In genomic region chr6:129309154-129309553, GRCh38 we compare ENCODE assay signal across 29 cellular contexts.
"Had no signal": no experiment of that assay in that cellular context is flagged by ENCODE, and none has a peak within 500 bp of the region (broad histone marks: within the 10 kb centered on the region; RNA-seq: fewer than 3 reads in every experiment).

No MANE protein-coding gene starts in this region.

- ATAC-seq: activated CD8-positive, alpha-beta T cell treated with anti-CD3 and anti-CD28 coated beads for 36 hours; body of pancreas had no signal

- H3K9me3 Mint-ChIP-seq: activated CD4-positive, alpha-beta T cell treated with anti-CD3 and anti-CD28 coated beads, Interleukin-2, amount 10 ng/mL, durations not matched to agents 24 days and 14 days; activated CD8-positive, alpha-beta T cell treated with anti-CD3 and anti-CD28 coated beads for 36 hours; activated naive CD4-positive, alpha-beta T cell treated with anti-CD3 and anti-CD28 coated beads, Interleukin-2, amount 50 U/mL, for 24 hours; activated naive CD8-positive, alpha-beta T cell treated with anti-CD3 and anti-CD28 coated beads, Interleukin-2, amount 10 ng/mL, durations not matched to agents 7 days and 5 days; activated T-helper 2 cell treated with anti-CD3 and anti-CD28 coated beads, Interferon-gamma antibody, Interleukin-2, Interleukin-4, amounts not matched to agents 10 μg/mL and 5 μg/mL and 100 μg/mL, durations not matched to agents 14 hours and 24 hours and 36 hours; T-helper 1 cell treated with Interleukin-12 subunit alpha and Interleukin-12 subunit beta and Interleukin-4 antibody, amounts not matched to agents 30 μg/mL and 1 μg/mL, for 36 hours; T-helper 2 cell treated with Interferon-gamma antibody and Interleukin-4, amounts not matched to agents 5 μg/mL and 100 μg/mL, for 36 hours had no signal

- H3K27ac ChIP-seq: body of pancreas, breast epithelium, SJSA1 had no signal

- H3K9me2 ChIP-seq: SK-N-SH had no signal

- DNase-seq: activated CD4-positive, alpha-beta T cell treated with anti-CD3 and anti-CD28 coated beads, Interleukin-2, amount 10 ng/mL, durations not matched to agents 24 days and 14 days; activated CD4-positive, alpha-beta T cell treated with anti-CD3 and anti-CD28 coated beads, Interleukin-2, amount 50 U/mL, for 4 hours; activated CD8-positive, alpha-beta T cell treated with anti-CD3 and anti-CD28 coated beads for 36 hours; activated gamma-delta T cell; activated naive CD4-positive, alpha-beta T cell treated with Interleukin-2 at 50 U/mL for 16 hours; activated naive CD8-positive, alpha-beta T cell treated with anti-CD3 and anti-CD28 coated beads, Interleukin-2, amount 10 ng/mL, durations not matched to agents 7 days and 5 days; activated T-cell treated with anti-CD3 and anti-CD28 coated beads, Interleukin-2, amount 50 U/mL, for 1 hour; amygdala; body of pancreas; Kasumi-1; KG1; MM.1S; MV-4-11; NCI-H1092; NCI-H1436 treated with DMSO at 0.1 percent for 48 hours; NCI-H1694 treated with DMSO at 0.1 percent for 48 hours; NCI-H2029; NCI-H345; NCI-H524 treated with DMSO at 0.1 percent for 48 hours; NCI-H774; NK-92 treated with Interleukin-12 subunit alpha and Interleukin-12 subunit beta, amount 100 ng/mL, for 24 hours; SHP77; SK-N-SH had no signal

- H3K4me1 ChIP-seq: body of pancreas, breast epithelium, SJSA1 had no signal

- H3K36me3 Mint-ChIP-seq: activated naive CD4-positive, alpha-beta T cell treated with anti-CD3 and anti-CD28 coated beads, Interleukin-2, amount 50 U/mL, for 24 hours; activated naive CD8-positive, alpha-beta T cell treated with anti-CD3 and anti-CD28 coated beads, Interleukin-2, amount 10 ng/mL, durations not matched to agents 7 days and 5 days had no signal

- H3K4me2 ChIP-seq: SK-N-SH had no signal

- H3K27me3 ChIP-seq: body of pancreas, breast epithelium, SJSA1 had no signal

- H3K36me3 ChIP-seq: breast epithelium, SJSA1 had no signal

- H3K9me3 ChIP-seq: body of pancreas, breast epithelium, SJSA1, SK-N-SH had no signal

- H3K4me1 Mint-ChIP-seq: activated CD4-positive, alpha-beta T cell treated with anti-CD3 and anti-CD28 coated beads, Interleukin-2, amount 10 ng/mL, durations not matched to agents 24 days and 14 days; activated naive CD4-positive, alpha-beta T cell treated with anti-CD3 and anti-CD28 coated beads, Interleukin-2, amount 50 U/mL, for 24 hours; activated naive CD8-positive, alpha-beta T cell treated with anti-CD3 and anti-CD28 coated beads, Interleukin-2, amount 10 ng/mL, durations not matched to agents 7 days and 5 days had no signal

- H3K9ac ChIP-seq: SK-N-SH had no signal

- H3K4me3 Mint-ChIP-seq: activated CD4-positive, alpha-beta T cell treated with anti-CD3 and anti-CD28 coated beads, Interleukin-2, amount 10 ng/mL, durations not matched to agents 24 days and 14 days; activated CD8-positive, alpha-beta T cell treated with anti-CD3 and anti-CD28 coated beads for 36 hours; activated naive CD4-positive, alpha-beta T cell treated with anti-CD3 and anti-CD28 coated beads, Interleukin-2, amount 50 U/mL, for 24 hours; activated naive CD8-positive, alpha-beta T cell treated with anti-CD3 and anti-CD28 coated beads, Interleukin-2, amount 10 ng/mL, durations not matched to agents 7 days and 5 days; T-helper 1 cell treated with Interleukin-12 subunit alpha and Interleukin-12 subunit beta and Interleukin-4 antibody, amounts not matched to agents 30 μg/mL and 1 μg/mL, for 36 hours; T-helper 2 cell treated with Interferon-gamma antibody and Interleukin-4, amounts not matched to agents 5 μg/mL and 100 μg/mL, for 36 hours had no signal

- H3K4me3 ChIP-seq: body of pancreas, breast epithelium, SJSA1 had no signal

- H3K27ac Mint-ChIP-seq: activated CD4-positive, alpha-beta T cell treated with anti-CD3 and anti-CD28 coated beads, Interleukin-2, amount 10 ng/mL, durations not matched to agents 24 days and 14 days; activated CD8-positive, alpha-beta T cell treated with anti-CD3 and anti-CD28 coated beads for 36 hours; activated naive CD4-positive, alpha-beta T cell treated with anti-CD3 and anti-CD28 coated beads, Interleukin-2, amount 50 U/mL, for 24 hours; activated naive CD8-positive, alpha-beta T cell treated with anti-CD3 and anti-CD28 coated beads, Interleukin-2, amount 10 ng/mL, durations not matched to agents 7 days and 5 days; activated T-helper 2 cell treated with anti-CD3 and anti-CD28 coated beads, Interferon-gamma antibody, Interleukin-2, Interleukin-4, amounts not matched to agents 10 μg/mL and 5 μg/mL and 100 μg/mL, durations not matched to agents 14 hours and 24 hours and 36 hours; T-helper 1 cell treated with Interleukin-12 subunit alpha and Interleukin-12 subunit beta and Interleukin-4 antibody, amounts not matched to agents 30 μg/mL and 1 μg/mL, for 36 hours; T-helper 2 cell treated with Interferon-gamma antibody and Interleukin-4, amounts not matched to agents 5 μg/mL and 100 μg/mL, for 36 hours had no signal
